1 cellular context compared by ENCODE assay signal in genomic region chr7:105934577-105935185, GRCh38.
A peak's percentile ranks its signal among the peaks of the same experiment; 100 is the strongest.
TF ChIP-seq lines count a peak whose summit lies in the region.

No MANE protein-coding gene starts in this region.

TF ChIP-seq in HepG2, 621 proteins besides CTCF, POLR2A, EP300 and RAD21 (continued from another document):
- no peak for TF ChIP-seq ZNF512B (CRISPR knock-in tag; IDR thresholded peaks at IDR 0.05; ENCODE audit: borderline replicate concordance)
- TF ChIP-seq ZBTB33 (CRISPR knock-in tag; IDR thresholded peaks at IDR 0.05) = no peak
- peak; percentile 47 for TF ChIP-seq FOXA3 (CRISPR knock-in tag; IDR thresholded peaks at IDR 0.05)
- no peak for TF ChIP-seq STAT6 (CRISPR knock-in tag; IDR thresholded peaks at IDR 0.05; ENCODE audit: borderline replicate concordance)
- TF ChIP-seq SMARCC2 (IDR thresholded peaks at IDR 0.05) = no peak
- TF ChIP-seq SMC3 (IDR thresholded peaks at IDR 0.05; ENCODE audit: low read length) = peak; percentile 73; the same call in 1 of the 2 replicates
- TF ChIP-seq HDAC2 (CRISPR knock-in tag; IDR thresholded peaks at IDR 0.05) = no peak
- peak; percentile 15; the same call in 1 of the 2 replicates for TF ChIP-seq RXRB (CRISPR knock-in tag; IDR thresholded peaks at IDR 0.05; ENCODE audit: borderline replicate concordance)
- peak; percentile 77 for TF ChIP-seq STAG1 (CRISPR knock-in tag; IDR thresholded peaks at IDR 0.05)
- no peak for TF ChIP-seq ZNF878 (CRISPR knock-in tag; IDR thresholded peaks at IDR 0.05)
- TF ChIP-seq FOXA1 (IDR thresholded peaks at IDR 0.05) = no peak
- TF ChIP-seq FOXA1 (CRISPR knock-in tag; IDR thresholded peaks at IDR 0.05) = peak; percentile 71
- TF ChIP-seq ZNF441 (CRISPR knock-in tag; IDR thresholded peaks at IDR 0.05; ENCODE audit: borderline replicate concordance) = no peak
TF ChIP-seq in HepG2: peak in this region for 8.
